ENCODE assay signal across 25 cellular contexts in the genomic region with DNA sequence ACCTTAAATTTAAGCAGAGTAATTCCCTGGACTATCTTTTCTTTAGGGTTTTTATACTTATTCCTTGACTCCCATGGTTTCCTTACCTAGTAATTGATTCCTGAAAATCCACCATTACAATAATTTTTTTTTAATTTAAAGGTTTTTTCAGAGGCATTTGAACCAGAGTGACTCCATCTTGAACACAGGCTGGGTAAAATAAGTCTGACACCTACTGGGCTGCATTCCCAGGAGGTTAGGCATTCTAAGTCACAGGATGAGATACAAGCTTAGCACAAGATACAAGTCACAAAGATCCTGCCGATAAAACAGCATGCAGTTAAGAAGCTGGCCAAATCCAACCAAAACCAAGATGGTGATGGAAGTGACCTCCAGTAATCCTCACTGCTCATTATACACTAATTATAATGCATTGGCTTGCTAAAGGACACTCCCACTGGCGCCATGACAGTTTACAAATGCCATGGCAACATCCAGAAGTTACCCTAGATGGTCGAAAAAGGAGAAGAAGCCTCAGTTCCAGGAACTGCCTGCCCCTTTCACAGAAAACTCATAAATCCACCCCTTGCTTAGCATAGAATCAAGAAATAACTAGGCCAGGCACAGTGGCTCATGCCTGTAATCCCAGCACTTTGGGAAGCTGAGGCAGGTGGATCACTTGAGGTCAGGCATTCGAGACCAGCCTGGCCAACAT. TPM values are rescaled to one million over a fixed set of nuclear protein-coding genes. Genes with fewer than 3 reads are reported as not detected.
"Had no signal": no experiment of that assay in that cellular context is flagged by ENCODE, and none has a peak within 500 bp of the region (broad histone marks: within the 10 kb centered on the region; RNA-seq: fewer than 3 reads in every experiment).

No MANE protein-coding gene starts in this region.

- H3K4me1 ChIP-seq: left ventricle myocardium inferior, pancreas, prostate gland, stomach, testis, thyroid gland, transverse colon, upper lobe of left lung had no signal

- H3K36me3 Mint-ChIP-seq: stimulated activated naive B cell treated with anti-CD40 and anti-IgM and Interleukin-4, amounts not matched to agents 10 μg/mL and 1 μg/mL and 100 μg/mL, for 72 hours had no signal

- H3K27ac ChIP-seq: left ventricle myocardium inferior, pancreas, prostate gland, skin epidermis, stomach, testis, thyroid gland, transverse colon, upper lobe of left lung, vagina had no signal

- H3K27ac Mint-ChIP-seq: naive thymus-derived CD8-positive, alpha-beta T cell; nephron; stimulated activated naive B cell treated with anti-CD40 and anti-IgM and Interleukin-4, amounts not matched to agents 10 μg/mL and 1 μg/mL and 100 μg/mL, for 72 hours had no signal

- H3K4me1 Mint-ChIP-seq: naive thymus-derived CD8-positive, alpha-beta T cell; neural crest cell; stimulated activated naive B cell treated with anti-CD40 and anti-IgM and Interleukin-4, amounts not matched to agents 10 μg/mL and 1 μg/mL and 100 μg/mL, for 72 hours had no signal

- H3K27me3 ChIP-seq: pancreas, stomach, testis, thyroid gland, transverse colon, upper lobe of left lung, vagina had no signal

- H3K27me3 Mint-ChIP-seq: naive thymus-derived CD8-positive, alpha-beta T cell; stimulated activated naive B cell treated with anti-CD40 and anti-IgM and Interleukin-4, amounts not matched to agents 10 μg/mL and 1 μg/mL and 100 μg/mL, for 72 hours had no signal

- H3K36me3 ChIP-seq: left ventricle myocardium inferior, pancreas, prostate gland, stomach, thyroid gland, transverse colon, upper lobe of left lung, vagina had no signal

- H3K9me3 Mint-ChIP-seq: nephron had no signal

- H3K9me3 ChIP-seq: pancreas, prostate gland, testis, thyroid gland, vagina had no signal

- DNase-seq: islet precursor cell; left ventricle myocardium inferior; naive thymus-derived CD8-positive, alpha-beta T cell; nucleus accumbens; pancreas; posterior cingulate gyrus; retina; right cardiac atrium; stimulated activated CD4-positive, alpha-beta T cell treated with anti-CD3 and anti-CD28 coated beads, Interleukin-12 subunit alpha, Interleukin-12 subunit beta, amount 100 ng/mL, for 4 hours; stimulated activated CD4-positive, alpha-beta T cell treated with anti-CD3 and anti-CD28 coated beads, Interleukin-15, amount 100 ng/mL, for 24 hours; stimulated activated CD4-positive, alpha-beta T cell treated with anti-CD3 and anti-CD28 coated beads, Interleukin-2, amount 100 ng/mL, for 24 hours; stimulated activated CD4-positive, alpha-beta T cell treated with anti-CD3 and anti-CD28 coated beads, Interleukin-4, amount 100 ng/mL, for 1 hour; stimulated activated naive B cell treated with anti-CD40 and anti-IgM and Interleukin-4, amounts not matched to agents 10 μg/mL and 1 μg/mL and 100 μg/mL, for 72 hours; stimulated activated naive CD8-positive, alpha-beta T cell treated with anti-CD3 and anti-CD28 coated beads, Interleukin-15, Interleukin-2, amounts not matched to agents 100 U/mL and 50 U/mL, for 24 hours; stomach; testis; thyroid gland; transverse colon; upper lobe of left lung had no signal

- H3K4me3 ChIP-seq: left ventricle myocardium inferior, lung, pancreas, prostate gland, skin epidermis, stomach, testis, thyroid gland, transverse colon, upper lobe of left lung, vagina had no signal

- H3K4me3 Mint-ChIP-seq: naive thymus-derived CD8-positive, alpha-beta T cell; nephron; neural crest cell; stimulated activated naive B cell treated with anti-CD40 and anti-IgM and Interleukin-4, amounts not matched to agents 10 μg/mL and 1 μg/mL and 100 μg/mL, for 72 hours had no signal

RNA-seq across cellular contexts. Expression of gene SLC25A21, which starts 53.6 kb away (rescaled TPM):
- total RNA-seq: naive thymus-derived CD8-positive, alpha-beta T cell had no signal
- polyA plus RNA-seq: naive thymus-derived CD8-positive, alpha-beta T cell had no signal
